Comparison of ENCODE assay signal across 26 cellular contexts in genomic region chr14:106166232-106166631, GRCh38.
"Had no signal": no experiment of that assay in that cellular context is flagged by ENCODE, and none has a peak within 500 bp of the region (broad histone marks: within the 10 kb centered on the region; RNA-seq: fewer than 3 reads in every experiment).

No MANE protein-coding gene starts in this region.

- H3K27ac ChIP-seq: dorsolateral prefrontal cortex, epithelial cell of prostate, esophagus squamous epithelium, gastroesophageal sphincter, left ventricle myocardium inferior, lower lobe of right lung, psoas muscle, spleen, testis, tibial nerve had no signal

- H3K4me1 ChIP-seq: esophagus squamous epithelium, gastroesophageal sphincter, left ventricle myocardium inferior, lower lobe of right lung, psoas muscle, spleen, testis, tibial nerve had no signal

- H3K36me3 ChIP-seq: esophagus squamous epithelium, gastroesophageal sphincter, left ventricle myocardium inferior, lower lobe of right lung, spleen, tibial nerve had no signal

- H3K36me3 Mint-ChIP-seq: memory B cell; stimulated activated naive B cell treated with anti-CD40 and anti-IgM and Interleukin-4, amounts not matched to agents 10 μg/mL and 1 μg/mL and 100 μg/mL, for 72 hours had no signal

- H3K27ac Mint-ChIP-seq: memory B cell; mesothelial cell of epicardium; nephron; stimulated activated naive B cell treated with anti-CD40 and anti-IgM and Interleukin-4, amounts not matched to agents 10 μg/mL and 1 μg/mL and 100 μg/mL, for 72 hours; stimulated activated naive CD8-positive, alpha-beta T cell treated with anti-CD3 and anti-CD28 coated beads, Interleukin-15, amount 100 ng/mL, for 72 hours had no signal

- H3K27me3 ChIP-seq: testis, tibial nerve had no signal

- FAIRE-seq: endometrium, kidney had no signal

- DNase-seq: cortex of kidney; dorsolateral prefrontal cortex; effector CD8-positive, alpha-beta T cell; esophagus squamous epithelium; foreskin fibroblast; kidney; left cardiac atrium; left ventricle myocardium inferior; lower lobe of right lung; psoas muscle; retina; stimulated activated CD4-positive, alpha-beta T cell treated with anti-CD3 and anti-CD28 coated beads, Interleukin-15, amount 100 ng/mL, for 24 hours; stimulated activated CD4-positive, alpha-beta T cell treated with anti-CD3 and anti-CD28 coated beads, Interleukin-1b, Interleukin-23, amount 100 ng/mL, for 48 hours; stimulated activated CD4-positive, alpha-beta T cell treated with anti-CD3 and anti-CD28 coated beads, Interleukin-4, amount 100 ng/mL, for 24 hours; stimulated activated naive B cell treated with anti-CD40 and anti-IgM and Interleukin-4, amounts not matched to agents 10 μg/mL and 1 μg/mL and 100 μg/mL, for 72 hours; stimulated activated naive CD8-positive, alpha-beta T cell treated with anti-CD3 and anti-CD28 coated beads, Interleukin-15, amount 100 ng/mL, for 72 hours; testis had no signal

- H3K9me3 ChIP-seq: esophagus squamous epithelium, gastroesophageal sphincter, left ventricle myocardium inferior, lower lobe of right lung, psoas muscle, spleen, testis, tibial nerve had no signal

- H3K4me3 Mint-ChIP-seq: memory B cell; mesothelial cell of epicardium; nephron; stimulated activated naive B cell treated with anti-CD40 and anti-IgM and Interleukin-4, amounts not matched to agents 10 μg/mL and 1 μg/mL and 100 μg/mL, for 72 hours; stimulated activated naive CD8-positive, alpha-beta T cell treated with anti-CD3 and anti-CD28 coated beads, Interleukin-15, amount 100 ng/mL, for 72 hours had no signal

- H3K4me1 Mint-ChIP-seq: memory B cell, mesothelial cell of epicardium, nephron had no signal

- ATAC-seq: gastroesophageal sphincter; left cardiac atrium; lower lobe of right lung; psoas muscle; sciatic nerve; stimulated activated naive B cell treated with anti-CD40 and anti-IgM and Interleukin-4, amounts not matched to agents 10 μg/mL and 1 μg/mL and 100 μg/mL, for 72 hours; stimulated activated naive CD8-positive, alpha-beta T cell treated with anti-CD3 and anti-CD28 coated beads, Interleukin-15, amount 100 ng/mL, for 72 hours had no signal

- H3K9me3 Mint-ChIP-seq: memory B cell; stimulated activated naive B cell treated with anti-CD40 and anti-IgM and Interleukin-4, amounts not matched to agents 10 μg/mL and 1 μg/mL and 100 μg/mL, for 72 hours; stimulated activated naive CD8-positive, alpha-beta T cell treated with anti-CD3 and anti-CD28 coated beads, Interleukin-15, amount 100 ng/mL, for 72 hours had no signal

- H3K4me3 ChIP-seq: dorsolateral prefrontal cortex, esophagus squamous epithelium, gastroesophageal sphincter, left ventricle myocardium inferior, lower lobe of right lung, psoas muscle, spleen, testis, tibial nerve had no signal
